In genomic region chr15:40932146-40932545, GRCh38 we compare ENCODE assay signal across 13 cellular contexts. TPM values are rescaled to one million over a fixed set of nuclear protein-coding genes. Genes with fewer than 3 reads are reported as not detected.
A peak's percentile ranks its signal among the peaks of the same experiment; 100 is the strongest.
DNase-seq lines count a peak whose midpoint lies in the region; ATAC-seq and TF ChIP-seq lines count a peak whose summit lies in the region.
"Had no signal": no experiment of that assay in that cellular context is flagged by ENCODE, and none has a peak within 500 bp of the region (broad histone marks: within the 10 kb centered on the region; RNA-seq: fewer than 3 reads in every experiment).

No MANE protein-coding gene starts in this region.

- no peaks in the 10 kb centered on the region for H3K36me3 Mint-ChIP-seq in natural killer cell

- no peak overlapping the region for H3K27ac Mint-ChIP-seq in natural killer cell
- H3K27ac Mint-ChIP-seq: activated naive CD4-positive, alpha-beta T cell treated with anti-CD3 and anti-CD28 coated beads, Interleukin-2, amount 50 U/mL, for 72 hours had no signal

- DNase-seq in DMS153 treated with DMSO at 0.1 percent for 48 hours (lab: John Stamatoyannopoulos, UW; ENCODE audit: unreplicated experiment) (peak; percentile 16), SHP77 treated with DMSO at 0.1 percent for 48 hours (lab: John Stamatoyannopoulos, UW) (peak; percentile 54), natural killer cell (no peak), SW 1271 (lab: John Stamatoyannopoulos, UW) (no peak), aorta (no peak)
- DNase-seq: activated CD4-positive, alpha-beta T cell treated with anti-CD3 and anti-CD28 coated beads, Interleukin-2, amount 50 U/mL, for 48 hours; DMS79 treated with DMSO at 0.1 percent for 48 hours; MG63; Right ventricle myocardium superior had no signal

- no peaks in the 10 kb centered on the region for H3K4me1 ChIP-seq in aorta (ENCODE audit: control insufficient read depth in 1 of 2, insufficient read depth in 2 of 2, low read length in 2 of 2)

- peak overlapping the region; percentile 21 for H3K4me3 Mint-ChIP-seq in natural killer cell

- peaks cover 30 to 53% of the 10 kb centered on the region in 2 donors for H3K4me1 Mint-ChIP-seq in natural killer cell

- no peak overlapping the region for H3K27ac ChIP-seq in aorta (ENCODE audit: low read depth in 1 of 2, low read length in 2 of 2)

- no peaks in the 10 kb centered on the region for H3K27me3 ChIP-seq in aorta (ENCODE audit: control insufficient read depth in 1 of 2, insufficient read depth in 2 of 2, low read length in 1 of 2)

- intact Hi-C loops in natural killer cell (cut with micrococcal nuclease) (no loop called here), aorta (cut with DNase I) (no loop called here)

- no peaks in the 10 kb centered on the region for H3K9me3 Mint-ChIP-seq in natural killer cell
- H3K9me3 Mint-ChIP-seq: activated naive CD4-positive, alpha-beta T cell treated with anti-CD3 and anti-CD28 coated beads, Interleukin-2, amount 50 U/mL, for 72 hours had no signal

- no peak for TF ChIP-seq CTCF in natural killer cell (IDR thresholded peaks at IDR 0.05)

- H3K27me3 Mint-ChIP-seq in natural killer cell (ENCODE audit: low read depth in 2 of 2) = peaks cover 27 to 48% of the 10 kb centered on the region in 2 donors

- ATAC-seq in GM19463 (IDR thresholded peaks at IDR 0.05; ENCODE audit: unreplicated experiment) (peak; percentile 35), natural killer cell (peak in 1 of 3 donors; percentile 42), GM19467 (IDR thresholded peaks at IDR 0.05; ENCODE audit: unreplicated experiment) (no peak), HG03342 (IDR thresholded peaks at IDR 0.05; ENCODE audit: unreplicated experiment) (no peak), aorta (ENCODE audit: low FRiP score) (no peak)
- ATAC-seq: activated naive CD4-positive, alpha-beta T cell treated with anti-CD3 and anti-CD28 coated beads, Interleukin-2, amount 50 U/mL, for 72 hours had no signal

- no peaks in the 10 kb centered on the region for H3K36me3 ChIP-seq in aorta (ENCODE audit: control insufficient read depth in 1 of 2, insufficient read depth in 2 of 2, low read length in 1 of 2)
- H3K36me3 ChIP-seq: MG63 had no signal

- no peak overlapping the region for H3K4me3 ChIP-seq in aorta (ENCODE audit: low read length in 2 of 2)
- H3K4me3 ChIP-seq: MG63 had no signal

- WGBS in aorta, 2 donors = 89 to 92% methylated on average over 8 of the region's 8 CpGs

- no peaks in the 10 kb centered on the region for H3K9me3 ChIP-seq in aorta (ENCODE audit: control insufficient read depth, low read length)
- H3K9me3 ChIP-seq: MG63 had no signal

RNA-seq across cellular contexts. Expression of gene DLL4, which starts 3.0 kb away (rescaled TPM):
- under 1 TPM in 2 of 3 donors, not detected in 1; 0.10 to 0.16 TPM for total RNA-seq in natural killer cell
- 10 to 100 TPM in 1 of 2 donors, 1 to 10 TPM in 1; 9.7 to 28.4 TPM for total RNA-seq in aorta
- under 1 TPM; 0.20 to 0.38 TPM for polyA plus RNA-seq in aorta

RNA-seq across cellular contexts. Expression of gene CHAC1, which starts 21.1 kb away (rescaled TPM):
- total RNA-seq in natural killer cell (1 to 10 TPM in 2 of 3 donors, not detected in 1; 1.1 to 1.7 TPM), aorta (1 to 10 TPM; 2.1 to 5.3 TPM)
- 1 to 10 TPM; 1.2 to 4.5 TPM for polyA plus RNA-seq in aorta

RNA-seq across cellular contexts. Expression of gene VPS18, which starts 37.9 kb away (rescaled TPM):
- total RNA-seq in natural killer cell (10 to 100 TPM; 30.8 to 35.6 (median 34.1) TPM), aorta (10 to 100 TPM; 18.6 to 22.5 TPM)
- 10 to 100 TPM in 1 of 2 donors, 1 to 10 TPM in 1; 5.5 to 10.3 TPM for polyA plus RNA-seq in aorta

RNA-seq across cellular contexts. Expression of gene RHOV, which starts 58.1 kb away (rescaled TPM):
- not detected for total RNA-seq in natural killer cell
- under 1 TPM; 0.19 to 0.30 TPM for total RNA-seq in aorta
- polyA plus RNA-seq in aorta = under 1 TPM in 1 of 2 donors, not detected in 1; 0.15 TPM
- total RNA-seq: Right ventricle myocardium superior had no signal

Comparison
In these comparisons a context has a peak if more than half of its experiments do, and no peak if none do; other contexts are left out.
1. DNase-seq: peak in DMS153 treated with DMSO at 0.1 percent for 48 hours (single experiment) and SHP77 treated with DMSO at 0.1 percent for 48 hours (single experiment); none in natural killer cell (single experiment), SW 1271 (0 of 2) and aorta (0 of 2).
2. RNA of gene DLL4, which starts 3.0 kb away (total RNA-seq): 9.7 to 28.4 TPM in aorta; 0.10 to 0.16 TPM in natural killer cell; every median in the first group is over 4 times any median in the second.